In genomic region chr7:114923403-114923713, GRCh38 we compare ENCODE assay signal across 8 cellular contexts. TPM values are rescaled to one million over a fixed set of nuclear protein-coding genes. Genes with fewer than 3 reads are reported as not detected.
DNase-seq lines count a peak whose midpoint lies in the region; ATAC-seq, FAIRE-seq and TF ChIP-seq lines count a peak whose summit lies in the region.

No MANE protein-coding gene starts in this region.

- no peak for TF ChIP-seq POLR2A in lower leg skin (IDR thresholded peaks at IDR 0.05)

- no peaks in the 10 kb centered on the region for H3F3A ChIP-seq in PC-3 (ENCODE audit: low read length, unreplicated experiment)

- no TSS peak for BruUV-seq in PC-3 (replicated peaks; lab: Mats Ljungman, UMichigan)

- H3K9me2 ChIP-seq in PC-3 (replicated peaks; ENCODE audit: low read length), result no peaks in the 10 kb centered on the region

- H3K9ac ChIP-seq in PC-3 (ENCODE audit: low read length), result peak overlapping the region; percentile 86

- intact Hi-C loops in PC-3 (cut with micrococcal nuclease) (loop anchor here (5.0 kb wide), 2 partner anchors 214 to 294 kb away; no protein-coding TSS in a partner anchor), pancreas (cut with DNase I) (no loop called here), lower leg skin (cut with DNase I; ENCODE audit: low total_unique reads) (no loop called here)

- 16 to 27% methylated on average over 4 of the region's 4 CpGs for WGBS in pancreas, 2 donors
- WGBS in lower leg skin, 2 donors, result 0 to 5% methylated on average over 4 of the region's 4 CpGs

- POLR2A ChIA-PET in PC-3 (lab: Charles Lee; ENCODE audit: unreplicated experiment), result interaction anchor here (0.9 kb wide), 1 partner anchor 59 kb away, joined by 3 read pairs; no protein-coding TSS in a partner anchor

- peaks cover 37% of the 10 kb centered on the region for H3K79me2 ChIP-seq in PC-3 (ENCODE audit: low read length)

- peak overlapping the region; percentile 11 for H3K27ac ChIP-seq in PC-3 (ENCODE audit: low read length)
- peak overlapping the region in 2 of 4 donors; percentile 75 to 86 for H3K27ac ChIP-seq in pancreas

- H3K27me3 ChIP-seq in PC-3 (ENCODE audit: low read length) (no peaks in the 10 kb centered on the region), pancreas (no peaks in the 10 kb centered on the region)

- no peak for ATAC-seq in PC-3
- ATAC-seq in pancreas, result no peak
- ATAC-seq in HG03095 (IDR thresholded peaks at IDR 0.05; ENCODE audit: unreplicated experiment), result no peak

- in situ Hi-C loops in GM13977 (cut with MboI; ENCODE audit: low pct_unique_long_range_greater_than_20kb, low sequenced_read_pairs, unreplicated experiment), result no loop called here

- peaks cover 13% of the 10 kb centered on the region for H3K4me1 ChIP-seq in PC-3 (ENCODE audit: insufficient read depth, low read length)
- peaks cover 0 to 9% (median 6%) of the 10 kb centered on the region in 3 donors for H3K4me1 ChIP-seq in pancreas

- H3K9me3 ChIP-seq in PC-3 (ENCODE audit: low read length), result no peaks in the 10 kb centered on the region
- H3K9me3 ChIP-seq in pancreas, result no peaks in the 10 kb centered on the region

- H3K4me2 ChIP-seq in PC-3 (ENCODE audit: low read length), result peak overlapping the region; percentile 88

- H3K36me3 ChIP-seq in PC-3 (ENCODE audit: low read depth, low read length) (no peaks in the 10 kb centered on the region; the same call in 1 of the 2 replicates), pancreas (no peaks in the 10 kb centered on the region)

- TF ChIP-seq CTCF in GM12864 (IDR thresholded peaks at IDR 0.05; ENCODE audit: low read depth, low read length, missing control alignments), result no peak
- no peak for TF ChIP-seq CTCF in PC-3 (conservative IDR thresholded peaks at IDR 0.05; ENCODE audit: low read depth, low read length)
- TF ChIP-seq CTCF in epithelial cell of proximal tubule (conservative IDR thresholded peaks at IDR 0.05; ENCODE audit: low read depth, low read length), result no peak
- TF ChIP-seq CTCF in pancreas (IDR thresholded peaks at IDR 0.05), result no peak
- TF ChIP-seq CTCF in lower leg skin (IDR thresholded peaks at IDR 0.05), result no peak
- no peak for TF ChIP-seq CTCF in GM13977 (IDR thresholded peaks at IDR 0.05; ENCODE audit: extremely low read depth, insufficient read depth, missing control alignments)

- H4K20me1 ChIP-seq in PC-3 (ENCODE audit: low read length), result no peaks in the 10 kb centered on the region

- H2AFZ ChIP-seq in PC-3 (ENCODE audit: low read length), result peak overlapping the region; percentile 98

- DNase-seq in GM12864 (ENCODE audit: low read depth) (no peak), PC-3 (no peak), epithelial cell of proximal tubule (ENCODE audit: low read depth) (no peak), pancreas (no peak), NCI-H2196 treated with DMSO at 0.1 percent for 48 hours (lab: John Stamatoyannopoulos, UW; ENCODE audit: unreplicated experiment) (no peak), lower leg skin (ENCODE audit: low spot score in 2 of 2) (no peak), GM13977 (ENCODE audit: low spot score) (no peak)

- peak; percentile 43 for FAIRE-seq in pancreas (lab: Jason Lieb, UNC)

- CTCF ChIA-PET in PC-3 (lab: Charles Lee), result no interaction called here

- H3K4me3 ChIP-seq in GM12864 (ENCODE audit: low read depth, low read length) (peak overlapping the region; percentile 78), PC-3 (ENCODE audit: low read length) (peak overlapping the region; percentile 78), epithelial cell of proximal tubule (ENCODE audit: low read depth, low read length) (peak overlapping the region; percentile 82), pancreas (peak overlapping the region; percentile 49 to 80 (median 64)), lower leg skin (ENCODE audit: low read depth, poor library complexity, severe bottlenecking) (no peak overlapping the region)

RNA-seq across cellular contexts. Expression of gene MDFIC, which starts 1.5 kb away (rescaled TPM):
- total RNA-seq in PC-3 (2014; rRNA removed) (31.6 and 33.9 TPM in 2 replicates), epithelial cell of proximal tubule (19.9 and 24.8 TPM in 2 replicates), pancreas (10 to 100 TPM in 2 of 6 donors, 1 to 10 TPM in 4; 3.5 to 12.3 (median 4.8) TPM), lower leg skin (10 to 100 TPM; 27.0 to 58.5 (median 38.9) TPM)
- polyA plus RNA-seq in pancreas, result 1 to 10 TPM; 3.1 to 5.2 TPM
